13 cellular contexts compared by ENCODE assay signal in genomic region chr5:149500922-149501582, GRCh38. TPM values are rescaled to one million over a fixed set of nuclear protein-coding genes. Genes with fewer than 3 reads are reported as not detected.
A peak's percentile ranks its signal among the peaks of the same experiment; 100 is the strongest.
DNase-seq lines count a peak whose midpoint lies in the region; ATAC-seq and TF ChIP-seq lines count a peak whose summit lies in the region.
"Had no signal": no experiment of that assay in that cellular context is flagged by ENCODE, and none has a peak within 500 bp of the region (broad histone marks: within the 10 kb centered on the region; RNA-seq: fewer than 3 reads in every experiment).

No MANE protein-coding gene starts in this region.

- no peak overlapping the region for H3K4me3 Mint-ChIP-seq in activated CD4-positive, alpha-beta T cell treated with anti-CD3 and anti-CD28 coated beads for 36 hours
- H3K4me3 Mint-ChIP-seq: activated CD4-positive, alpha-beta memory T cell treated with anti-CD3 and anti-CD28 coated beads for 36 hours had no signal

- no peak for ATAC-seq in activated CD4-positive, alpha-beta T cell treated with anti-CD3 and anti-CD28 coated beads for 36 hours
- no peak for ATAC-seq in GM18861 (IDR thresholded peaks at IDR 0.05; ENCODE audit: unreplicated experiment)

- CTCF ChIA-PET in activated CD4-positive, alpha-beta T cell treated with anti-CD3 and anti-CD28 coated beads for 36 hours (lab: Charles Lee) = interaction anchor here (1.0 to 1.5 kb wide), 2 partner anchors 8 to 64 kb away, joined by 3 read pairs; no protein-coding TSS in a partner anchor
- CTCF ChIA-PET in HEK293T (lab: Yijun Ruan, JAX) = no interaction called here

- H3K27me3 Mint-ChIP-seq in activated CD4-positive, alpha-beta T cell treated with anti-CD3 and anti-CD28 coated beads for 36 hours = no peaks in the 10 kb centered on the region
- H3K27me3 Mint-ChIP-seq: activated CD4-positive, alpha-beta memory T cell treated with anti-CD3 and anti-CD28 coated beads for 36 hours had no signal

- intact Hi-C loops in activated CD4-positive, alpha-beta T cell treated with anti-CD3 and anti-CD28 coated beads for 36 hours (cut with DNase I, micrococcal nuclease) = no loop called here

- peak overlapping the region; percentile 13 for H3K27ac Mint-ChIP-seq in activated CD4-positive, alpha-beta T cell treated with anti-CD3 and anti-CD28 coated beads for 36 hours
- H3K27ac Mint-ChIP-seq: activated CD4-positive, alpha-beta memory T cell treated with anti-CD3 and anti-CD28 coated beads for 36 hours had no signal

- POLR2A ChIA-PET in activated CD4-positive, alpha-beta T cell treated with anti-CD3 and anti-CD28 coated beads for 36 hours (lab: Charles Lee) = no interaction called here
- POLR2A ChIA-PET in HEK293T (lab: Yijun Ruan, JAX) = no interaction called here

- no peaks in the 10 kb centered on the region for H3K4me1 Mint-ChIP-seq in activated CD4-positive, alpha-beta T cell treated with anti-CD3 and anti-CD28 coated beads for 36 hours

- no peak for TF ChIP-seq CTCF in fibroblast of pulmonary artery (IDR thresholded peaks at IDR 0.05; ENCODE audit: low read length, missing control alignments)

- no peaks in the 10 kb centered on the region for H3K9me3 Mint-ChIP-seq in activated CD4-positive, alpha-beta T cell treated with anti-CD3 and anti-CD28 coated beads for 36 hours (ENCODE audit: low read depth)
- H3K9me3 Mint-ChIP-seq: activated CD4-positive, alpha-beta memory T cell treated with anti-CD3 and anti-CD28 coated beads for 36 hours had no signal

- no peak overlapping the region for H3K4me3 ChIP-seq in fibroblast of pulmonary artery (replicated peaks; ENCODE audit: low read depth, low read length)

- no peak for DNase-seq in activated CD4-positive, alpha-beta T cell treated with anti-CD3 and anti-CD28 coated beads for 36 hours
- no peak for DNase-seq in activated CD4-positive, alpha-beta T cell treated with anti-CD3 and anti-CD28 coated beads for 48 hours
- DNase-seq in RPMI7951 (ENCODE audit: low read depth) (peak; percentile 69), fibroblast of pulmonary artery (ENCODE audit: low read depth) (peak; percentile 37), renal cortical epithelial cell (ENCODE audit: low read depth) (peak; percentile 54), KG1 (lab: John Stamatoyannopoulos, UW) (no peak), HEK293T (ENCODE audit: extremely low spot score) (no peak)
- DNase-seq: activated CD4-positive, alpha-beta memory T cell treated with anti-CD3 and anti-CD28 coated beads for 36 hours; NCI-H2227 treated with DMSO at 0.1 percent for 48 hours; occipital lobe; stimulated activated CD4-positive, alpha-beta T cell treated with anti-CD3 and anti-CD28 coated beads, Interleukin-12 subunit alpha, Interleukin-12 subunit beta, amount 100 ng/mL, for 4 hours; T-helper 2 cell had no signal

- H3K36me3 Mint-ChIP-seq in activated CD4-positive, alpha-beta T cell treated with anti-CD3 and anti-CD28 coated beads for 36 hours (ENCODE audit: low read depth) = peaks cover 49% of the 10 kb centered on the region

TF ChIP-seq in HEK293T, 16 proteins besides CTCF, POLR2A, EP300 and RAD21:
- TF ChIP-seq PKNOX1 (IDR thresholded peaks at IDR 0.05) (no peak), FOXM1 (IDR thresholded peaks at IDR 0.05; ENCODE audit: borderline replicate concordance) (no peak), L3MBTL2 (conservative IDR thresholded peaks at IDR 0.05) (no peak), ARNT (IDR thresholded peaks at IDR 0.05) (no peak), ZNF384 (IDR thresholded peaks at IDR 0.05) (no peak), TARDBP (IDR thresholded peaks at IDR 0.05) (no peak), SUZ12 (IDR thresholded peaks at IDR 0.05) (no peak), BHLHE40 (IDR thresholded peaks at IDR 0.05; ENCODE audit: borderline replicate concordance) (no peak), FOXK2 (IDR thresholded peaks at IDR 0.05) (no peak), NFRKB (IDR thresholded peaks at IDR 0.05) (no peak), LEF1 (IDR thresholded peaks at IDR 0.05; ENCODE audit: borderline replicate concordance) (no peak), ELF4 (IDR thresholded peaks at IDR 0.05) (no peak), CTBP1 (IDR thresholded peaks at IDR 0.05; ENCODE audit: borderline replicate concordance) (no peak), SP1 (IDR thresholded peaks at IDR 0.05) (no peak), HDGF (IDR thresholded peaks at IDR 0.05; ENCODE audit: borderline replicate concordance) (no peak), FOXA1 (IDR thresholded peaks at IDR 0.05) (no peak)

RNA-seq across cellular contexts. Expression of gene CSNK1A1, which starts 50.2 kb away (rescaled TPM):
- 100 to 1,000 TPM; 169 to 203 TPM for total RNA-seq in activated CD4-positive, alpha-beta T cell treated with anti-CD3 and anti-CD28 coated beads for 36 hours
- 209 and 245 TPM in 2 replicates for total RNA-seq in RPMI7951 (2014; rRNA removed; shearing (Covaris generic))
- 316 and 512 TPM in 2 replicates for total RNA-seq in renal cortical epithelial cell

Comparison
In these comparisons a context has a peak if more than half of its experiments do, and no peak if none do; other contexts are left out.
1. DNase-seq: peak in RPMI7951 (single experiment), fibroblast of pulmonary artery (single experiment) and renal cortical epithelial cell (single experiment); none in activated CD4-positive, alpha-beta T cell treated with anti-CD3 and anti-CD28 coated beads for 36 hours (single experiment), activated CD4-positive, alpha-beta T cell treated with anti-CD3 and anti-CD28 coated beads for 48 hours (single experiment), KG1 (single experiment) and HEK293T (single experiment).